In genomic region chr17:4708436-4708835, GRCh38 we compare ENCODE assay signal across 7 cellular contexts. TPM values are rescaled to one million over a fixed set of nuclear protein-coding genes. Genes with fewer than 3 reads are reported as not detected.
DNase-seq lines count a peak whose midpoint lies in the region; ATAC-seq lines count a peak whose summit lies in the region.
"Had no signal": no experiment of that assay in that cellular context is flagged by ENCODE, and none has a peak within 500 bp of the region (broad histone marks: within the 10 kb centered on the region; RNA-seq: fewer than 3 reads in every experiment).

No MANE protein-coding gene starts in this region.

- H3K4me3 Mint-ChIP-seq in activated T-helper 17 cell treated with anti-CD3 and anti-CD28 coated beads, Interleukin-2, amount 50 U/mL, for 72 hours: peak overlapping the region; percentile 70
- H3K4me3 Mint-ChIP-seq in stimulated activated naive CD8-positive, alpha-beta T cell treated with anti-CD3 and anti-CD28 coated beads, Interleukin-15, Interleukin-2, amounts not matched to agents 100 ng/mL and 50 ng/mL, for 24 hours: peak overlapping the region; percentile 53

- H3K4me1 Mint-ChIP-seq in activated T-helper 17 cell treated with anti-CD3 and anti-CD28 coated beads, Interleukin-2, amount 50 U/mL, for 72 hours: peaks cover 28% of the 10 kb centered on the region
- peaks cover 60% of the 10 kb centered on the region for H3K4me1 Mint-ChIP-seq in stimulated activated naive CD8-positive, alpha-beta T cell treated with anti-CD3 and anti-CD28 coated beads, Interleukin-15, Interleukin-2, amounts not matched to agents 100 ng/mL and 50 ng/mL, for 24 hours (ENCODE audit: low read depth)

- no peaks in the 10 kb centered on the region for H3K9me3 Mint-ChIP-seq in activated T-helper 17 cell treated with anti-CD3 and anti-CD28 coated beads, Interleukin-2, amount 50 U/mL, for 72 hours
- H3K9me3 Mint-ChIP-seq in stimulated activated naive CD8-positive, alpha-beta T cell treated with anti-CD3 and anti-CD28 coated beads, Interleukin-15, Interleukin-2, amounts not matched to agents 100 ng/mL and 50 ng/mL, for 24 hours: no peaks in the 10 kb centered on the region

- H3K27me3 Mint-ChIP-seq in activated T-helper 17 cell treated with anti-CD3 and anti-CD28 coated beads, Interleukin-2, amount 50 U/mL, for 72 hours: no peaks in the 10 kb centered on the region
- H3K27me3 Mint-ChIP-seq in stimulated activated naive CD8-positive, alpha-beta T cell treated with anti-CD3 and anti-CD28 coated beads, Interleukin-15, Interleukin-2, amounts not matched to agents 100 ng/mL and 50 ng/mL, for 24 hours: no peaks in the 10 kb centered on the region

- peaks cover 24% of the 10 kb centered on the region for H3K36me3 Mint-ChIP-seq in activated T-helper 17 cell treated with anti-CD3 and anti-CD28 coated beads, Interleukin-2, amount 50 U/mL, for 72 hours (ENCODE audit: low read depth)
- H3K36me3 Mint-ChIP-seq in stimulated activated naive CD8-positive, alpha-beta T cell treated with anti-CD3 and anti-CD28 coated beads, Interleukin-15, Interleukin-2, amounts not matched to agents 100 ng/mL and 50 ng/mL, for 24 hours (ENCODE audit: low read depth): peaks cover 18% of the 10 kb centered on the region

- DNase-seq in activated T-cell treated with anti-CD3 and anti-CD28 coated beads for 1 hour (ENCODE audit: low read depth) (peak; percentile 22), T-helper 9 cell (no peak)
- DNase-seq in activated T-cell treated with anti-CD3 and anti-CD28 coated beads, Interleukin-2, amount 50 U/mL, for 1 hour: no peak
- DNase-seq in NK-92 treated with Interleukin-12 subunit alpha and Interleukin-12 subunit beta, amount 100 ng/mL, for 24 hours (lab: John Stamatoyannopoulos, UW): no peak

- no peak for ATAC-seq in activated T-helper 17 cell treated with anti-CD3 and anti-CD28 coated beads, Interleukin-2, amount 50 U/mL, for 72 hours (replicated peaks)

- no peak overlapping the region for H3K27ac Mint-ChIP-seq in activated T-helper 17 cell treated with anti-CD3 and anti-CD28 coated beads, Interleukin-2, amount 50 U/mL, for 72 hours
- peak overlapping the region; percentile 63 for H3K27ac Mint-ChIP-seq in stimulated activated naive CD8-positive, alpha-beta T cell treated with anti-CD3 and anti-CD28 coated beads, Interleukin-15, Interleukin-2, amounts not matched to agents 100 ng/mL and 50 ng/mL, for 24 hours

RNA-seq across cellular contexts. Expression of gene ARRB2, which starts 2.0 kb away (rescaled TPM):
- total RNA-seq in activated T-helper 17 cell treated with anti-CD3 and anti-CD28 coated beads, Interleukin-2, amount 50 U/mL, for 72 hours: 100 to 1,000 TPM; 281 to 307 TPM

RNA-seq across cellular contexts. Expression of gene PELP1, which starts 4.5 kb away (rescaled TPM):
- 100 to 1,000 TPM in 1 of 2 donors, 10 to 100 TPM in 1; 87.1 to 107 TPM for total RNA-seq in activated T-helper 17 cell treated with anti-CD3 and anti-CD28 coated beads, Interleukin-2, amount 50 U/mL, for 72 hours

RNA-seq across cellular contexts. Expression of gene MED11, which starts 22.8 kb away (rescaled TPM):
- total RNA-seq in activated T-helper 17 cell treated with anti-CD3 and anti-CD28 coated beads, Interleukin-2, amount 50 U/mL, for 72 hours: 10 to 100 TPM; 25.3 to 25.7 TPM

RNA-seq across cellular contexts. Expression of gene ZMYND15, which starts 31.2 kb away (rescaled TPM):
- total RNA-seq in activated T-helper 17 cell treated with anti-CD3 and anti-CD28 coated beads, Interleukin-2, amount 50 U/mL, for 72 hours: under 1 TPM in 1 of 2 donors, not detected in 1; 0.42 TPM
- total RNA-seq: Daoy had no signal

RNA-seq across cellular contexts. Expression of gene CXCL16, which starts 31.3 kb away (rescaled TPM):
- 1 to 10 TPM; 2.7 to 6.7 TPM for total RNA-seq in activated T-helper 17 cell treated with anti-CD3 and anti-CD28 coated beads, Interleukin-2, amount 50 U/mL, for 72 hours
